Comparison of ENCODE assay signal across 22 cellular contexts in genomic region chr2:108935231-108935863, GRCh38. TPM values are rescaled to one million over a fixed set of nuclear protein-coding genes. Genes with fewer than 3 reads are reported as not detected.
DNase-seq lines count a peak whose midpoint lies in the region; ATAC-seq and TF ChIP-seq lines count a peak whose summit lies in the region.
"Had no signal": no experiment of that assay in that cellular context is flagged by ENCODE, and none has a peak within 500 bp of the region (broad histone marks: within the 10 kb centered on the region; RNA-seq: fewer than 3 reads in every experiment).

No MANE protein-coding gene starts in this region.

- no TSS peak for BruUV-seq in mammary epithelial cell (replicated peaks; lab: Mats Ljungman, UMichigan)

- H2AFZ ChIP-seq in mammary epithelial cell (ENCODE audit: low read depth, low read length) = no peak overlapping the region
- H2AFZ ChIP-seq: hepatocyte, parathyroid adenoma had no signal

- H3K4me3 Mint-ChIP-seq in activated naive CD8-positive, alpha-beta T cell = no peak overlapping the region
- H3K4me3 Mint-ChIP-seq in activated naive CD8-positive, alpha-beta T cell treated with anti-CD3 and anti-CD28 coated beads for 36 hours = no peak overlapping the region
- H3K4me3 Mint-ChIP-seq in type B pancreatic cell = peak overlapping the region; percentile 62
- H3K4me3 Mint-ChIP-seq: activated CD4-positive, alpha-beta memory T cell treated with anti-CD3 and anti-CD28 coated beads for 36 hours; effector memory CD8-positive, alpha-beta T cell had no signal

- no peak for TF ChIP-seq CTCF in type B pancreatic cell (conservative IDR thresholded peaks at IDR 0.05)
- no peak for TF ChIP-seq CTCF in mammary epithelial cell (conservative IDR thresholded peaks at IDR 0.05 in 1 of 2, IDR thresholded peaks at IDR 0.05 in 1 of 2; ENCODE audit: extremely low read depth in 1 of 2, insufficient read depth in 1 of 2, low read depth in 1 of 2, low read length in 2 of 2)

- H3K4me1 Mint-ChIP-seq in activated naive CD8-positive, alpha-beta T cell (ENCODE audit: low read depth) = peaks cover 25% of the 10 kb centered on the region
- peaks cover 19% of the 10 kb centered on the region for H3K4me1 Mint-ChIP-seq in activated naive CD8-positive, alpha-beta T cell treated with anti-CD3 and anti-CD28 coated beads for 36 hours
- H3K4me1 Mint-ChIP-seq in type B pancreatic cell (ENCODE audit: unreplicated experiment) = peaks cover 53% of the 10 kb centered on the region

- no peak overlapping the region for H3K9ac ChIP-seq in mammary epithelial cell (ENCODE audit: insufficient read depth, low read length)
- H3K9ac ChIP-seq: parathyroid adenoma had no signal

- in situ Hi-C loops in mammary epithelial cell (cut with MboI; ENCODE audit: low sequenced_read_pairs in 2 of 2) = no loop called here

- H3K9me3 Mint-ChIP-seq in activated naive CD8-positive, alpha-beta T cell (ENCODE audit: low read depth) = no peaks in the 10 kb centered on the region
- no peaks in the 10 kb centered on the region for H3K9me3 Mint-ChIP-seq in activated naive CD8-positive, alpha-beta T cell treated with anti-CD3 and anti-CD28 coated beads for 36 hours
- H3K9me3 Mint-ChIP-seq in type B pancreatic cell = no peaks in the 10 kb centered on the region
- H3K9me3 Mint-ChIP-seq: activated CD4-positive, alpha-beta memory T cell treated with anti-CD3 and anti-CD28 coated beads for 36 hours; effector memory CD8-positive, alpha-beta T cell had no signal

- H3K4me3 ChIP-seq in mammary epithelial cell (replicated peaks in 1 of 3; ENCODE audit: insufficient read depth in 1 of 3, low read depth in 2 of 3, low read length in 3 of 3) = no peak overlapping the region
- H3K4me3 ChIP-seq: adrenal gland, hepatocyte, mucosa of descending colon had no signal

- H3K27ac ChIP-seq in mammary epithelial cell (ENCODE audit: insufficient read depth, low read depth, low read length) = no peak overlapping the region
- H3K27ac ChIP-seq: adrenal gland, hepatocyte, parathyroid adenoma had no signal

- CTCF ChIA-PET in mammary epithelial cell (lab: Charles Lee; ENCODE audit: low non-redundant PET) = no interaction called here

- 74% methylated on average over 6 of the region's 6 CpGs for WGBS in mammary epithelial cell (ENCODE audit: low coverage, missing lambda C conversion rate)

- no peaks in the 10 kb centered on the region for H3K9me3 ChIP-seq in mammary epithelial cell (replicated peaks; ENCODE audit: insufficient read depth, low read length)
- H3K9me3 ChIP-seq: adrenal gland, mucosa of descending colon had no signal

- no peak overlapping the region for H3K4me2 ChIP-seq in mammary epithelial cell (ENCODE audit: insufficient read depth, low read depth, low read length)
- H3K4me2 ChIP-seq: hepatocyte had no signal

- H3K27ac Mint-ChIP-seq in activated naive CD8-positive, alpha-beta T cell = peak overlapping the region; percentile 69
- no peak overlapping the region for H3K27ac Mint-ChIP-seq in activated naive CD8-positive, alpha-beta T cell treated with anti-CD3 and anti-CD28 coated beads for 36 hours
- H3K27ac Mint-ChIP-seq in type B pancreatic cell = peak overlapping the region; percentile 96
- H3K27ac Mint-ChIP-seq: activated CD4-positive, alpha-beta memory T cell treated with anti-CD3 and anti-CD28 coated beads for 36 hours; effector memory CD8-positive, alpha-beta T cell had no signal

- dilution Hi-C loops in mammary epithelial cell (cut with HindIII; ENCODE audit: low sequenced_read_pairs) = no loop called here

- ATAC-seq in GM21737 (IDR thresholded peaks at IDR 0.05; ENCODE audit: unreplicated experiment) = no peak
- ATAC-seq: effector memory CD8-positive, alpha-beta T cell; mucosa of descending colon; Panc1; SK-N-SH treated with all-trans-retinoic acid at 6 μM for 48 hours had no signal

- no peaks in the 10 kb centered on the region for H4K20me1 ChIP-seq in mammary epithelial cell (ENCODE audit: insufficient read depth, low read length)

- no peaks in the 10 kb centered on the region for H3K36me3 ChIP-seq in mammary epithelial cell (ENCODE audit: insufficient read depth, low read length)
- H3K36me3 ChIP-seq: adrenal gland had no signal

- DNase-seq in activated naive CD8-positive, alpha-beta T cell treated with anti-CD3 and anti-CD28 coated beads for 36 hours = no peak
- DNase-seq in NCI-H82 (lab: John Stamatoyannopoulos, UW) = peak; percentile 97
- DNase-seq in kidney tubule cell (ENCODE audit: low spot score) = peak; percentile 58
- DNase-seq in type B pancreatic cell (ENCODE audit: extremely low spot score, unreplicated experiment) = no peak
- DNase-seq in T-helper 1 cell = no peak
- DNase-seq in mammary epithelial cell = no peak
- DNase-seq: ACHN; activated CD4-positive, alpha-beta memory T cell treated with anti-CD3 and anti-CD28 coated beads for 36 hours; activated T-cell treated with anti-CD3 and anti-CD28 coated beads, Interleukin-2, amount 50 U/mL, for 48 hours; adrenal gland; central memory CD4-positive, alpha-beta T cell; effector memory CD8-positive, alpha-beta T cell; GF-D8; mucosa of descending colon; NCI-H1694 treated with DMSO at 0.1 percent for 48 hours; stimulated activated naive CD4-positive, alpha-beta T cell had no signal

- intact Hi-C loops in mammary epithelial cell (cut with micrococcal nuclease) = no loop called here

- no peaks in the 10 kb centered on the region for H3K79me2 ChIP-seq in mammary epithelial cell (ENCODE audit: insufficient read depth, low read length)
- H3K79me2 ChIP-seq: hepatocyte, parathyroid adenoma had no signal

- H3K27me3 ChIP-seq in mammary epithelial cell (ENCODE audit: insufficient read depth, low read length) = peaks cover 2% of the 10 kb centered on the region
- H3K27me3 ChIP-seq: adrenal gland, hepatocyte had no signal

- H3K36me3 Mint-ChIP-seq in activated naive CD8-positive, alpha-beta T cell = no peaks in the 10 kb centered on the region
- no peaks in the 10 kb centered on the region for H3K36me3 Mint-ChIP-seq in activated naive CD8-positive, alpha-beta T cell treated with anti-CD3 and anti-CD28 coated beads for 36 hours
- H3K36me3 Mint-ChIP-seq in type B pancreatic cell = no peaks in the 10 kb centered on the region
- H3K36me3 Mint-ChIP-seq: activated CD4-positive, alpha-beta memory T cell treated with anti-CD3 and anti-CD28 coated beads for 36 hours had no signal

- H3K27me3 Mint-ChIP-seq in activated naive CD8-positive, alpha-beta T cell = no peaks in the 10 kb centered on the region
- H3K27me3 Mint-ChIP-seq in activated naive CD8-positive, alpha-beta T cell treated with anti-CD3 and anti-CD28 coated beads for 36 hours = no peaks in the 10 kb centered on the region
- H3K27me3 Mint-ChIP-seq in type B pancreatic cell = no peaks in the 10 kb centered on the region
- H3K27me3 Mint-ChIP-seq: activated CD4-positive, alpha-beta memory T cell treated with anti-CD3 and anti-CD28 coated beads for 36 hours had no signal

- H3K4me1 ChIP-seq in mammary epithelial cell (ENCODE audit: insufficient read depth, low read length) = peaks cover 10% of the 10 kb centered on the region
- H3K4me1 ChIP-seq: adrenal gland, parathyroid adenoma had no signal

RNA-seq across cellular contexts. Expression of gene EDAR, which starts 53.7 kb away (rescaled TPM):
- total RNA-seq in activated naive CD8-positive, alpha-beta T cell treated with anti-CD3 and anti-CD28 coated beads for 36 hours = under 1 TPM; 0.16 to 0.21 TPM
- 4.8 and 5.1 TPM in 2 replicates for total RNA-seq in type B pancreatic cell (ENCODE audit: low replicate concordance)
- 1 to 10 TPM in 1 of 2 donors, under 1 TPM in 1; 0.38 to 2.2 TPM for total RNA-seq in mammary epithelial cell
- 0.11 TPM for polyA plus RNA-seq in mammary epithelial cell
- not detected for polyA minus RNA-seq in mammary epithelial cell
- total RNA-seq: adrenal gland had no signal
- polyA plus RNA-seq: adrenal gland had no signal

Comparison
In these comparisons a context has a peak if more than half of its experiments do, and no peak if none do; other contexts are left out.
1. DNase-seq: peak in NCI-H82 (single experiment) and kidney tubule cell (single experiment); none in activated naive CD8-positive, alpha-beta T cell treated with anti-CD3 and anti-CD28 coated beads for 36 hours (single experiment), type B pancreatic cell (single experiment), T-helper 1 cell (0 of 5) and mammary epithelial cell (single experiment).